Comparison of ENCODE assay signal across 1 cellular context in genomic region chr17:3845361-3845753, GRCh38.
TF ChIP-seq lines count a peak whose summit lies in the region.

No MANE protein-coding gene starts in this region.

TF ChIP-seq in WTC11, 78 proteins besides CTCF, POLR2A, EP300 and RAD21 (continued from another document):
- TF ChIP-seq, protein P1, sequence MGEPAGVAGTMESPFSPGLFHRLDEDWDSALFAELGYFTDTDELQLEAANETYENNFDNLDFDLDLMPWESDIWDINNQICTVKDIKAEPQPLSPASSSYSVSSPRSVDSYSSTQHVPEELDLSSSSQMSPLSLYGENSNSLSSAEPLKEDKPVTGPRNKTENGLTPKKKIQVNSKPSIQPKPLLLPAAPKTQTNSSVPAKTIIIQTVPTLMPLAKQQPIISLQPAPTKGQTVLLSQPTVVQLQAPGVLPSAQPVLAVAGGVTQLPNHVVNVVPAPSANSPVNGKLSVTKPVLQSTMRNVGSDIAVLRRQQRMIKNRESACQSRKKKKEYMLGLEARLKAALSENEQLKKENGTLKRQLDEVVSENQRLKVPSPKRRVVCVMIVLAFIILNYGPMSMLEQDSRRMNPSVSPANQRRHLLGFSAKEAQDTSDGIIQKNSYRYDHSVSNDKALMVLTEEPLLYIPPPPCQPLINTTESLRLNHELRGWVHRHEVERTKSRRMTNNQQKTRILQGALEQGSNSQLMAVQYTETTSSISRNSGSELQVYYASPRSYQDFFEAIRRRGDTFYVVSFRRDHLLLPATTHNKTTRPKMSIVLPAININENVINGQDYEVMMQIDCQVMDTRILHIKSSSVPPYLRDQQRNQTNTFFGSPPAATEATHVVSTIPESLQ (CRISPR knock-in tag; IDR thresholded peaks at IDR 0.05) = no peak
- no peak for TF ChIP-seq HMGXB4 (CRISPR knock-in tag; IDR thresholded peaks at IDR 0.05)
- no peak for TF ChIP-seq E2F1 (CRISPR knock-in tag; IDR thresholded peaks at IDR 0.05)
- no peak for TF ChIP-seq GRHL2 (CRISPR knock-in tag; IDR thresholded peaks at IDR 0.05; ENCODE audit: insufficient replicate concordance, severe bottlenecking)
- no peak for TF ChIP-seq NR1H2 (CRISPR knock-in tag; IDR thresholded peaks at IDR 0.05)
- TF ChIP-seq ARID4B (CRISPR knock-in tag; IDR thresholded peaks at IDR 0.05; ENCODE audit: borderline replicate concordance) = no peak
